ENCODE assay signal across 8 cellular contexts in genomic region chr15:40942337-40942854, GRCh38. TPM values are rescaled to one million over a fixed set of nuclear protein-coding genes. Genes with fewer than 3 reads are reported as not detected.
DNase-seq lines count a peak whose midpoint lies in the region; ATAC-seq and TF ChIP-seq lines count a peak whose summit lies in the region.

No MANE protein-coding gene starts in this region.

- H3K27me3 ChIP-seq in Loucy (ENCODE audit: insufficient read depth, low read length, poor library complexity, severe bottlenecking) (no peaks in the 10 kb centered on the region), brain microvascular endothelial cell (replicated peaks) (no peaks in the 10 kb centered on the region), lower lobe of right lung (ENCODE audit: low read depth) (no peaks in the 10 kb centered on the region), uterus (no peaks in the 10 kb centered on the region)

- H3K36me3 ChIP-seq in ES-I3 (ENCODE audit: insufficient read depth, low read length) (no peaks in the 10 kb centered on the region), Loucy (ENCODE audit: insufficient read depth, low read length) (no peaks in the 10 kb centered on the region), brain microvascular endothelial cell (replicated peaks) (no peaks in the 10 kb centered on the region), lower lobe of right lung (peaks cover 19% of the 10 kb centered on the region), uterus (no peaks in the 10 kb centered on the region)

- H3K9me2 ChIP-seq in Loucy (replicated peaks; ENCODE audit: low read depth, low read length) = no peaks in the 10 kb centered on the region

- ATAC-seq in lower lobe of right lung (peak; percentile 18 to 21), HG02798 (IDR thresholded peaks at IDR 0.05; ENCODE audit: poor library complexity, unreplicated experiment) (no peak), GM19035 (IDR thresholded peaks at IDR 0.05; ENCODE audit: unreplicated experiment) (no peak)

- TF ChIP-seq CTCF in Loucy (conservative IDR thresholded peaks at IDR 0.05; ENCODE audit: low read length) (no peak), brain microvascular endothelial cell (IDR thresholded peaks at IDR 0.05; ENCODE audit: low read depth, low read length, missing control alignments) (no peak), lower lobe of right lung (IDR thresholded peaks at IDR 0.05) (no peak), uterus (IDR thresholded peaks at IDR 0.05) (no peak)

- H3K27ac ChIP-seq in brain microvascular endothelial cell (no peak overlapping the region), lower lobe of right lung (peak overlapping the region; percentile 90), uterus (peak overlapping the region; percentile 88 to 91)

- H3F3A ChIP-seq in Loucy (ENCODE audit: low read depth) = peaks cover 10% of the 10 kb centered on the region; the same call in 1 of the 2 replicates

- H3K4me1 ChIP-seq in ES-I3 (ENCODE audit: insufficient read depth, low read length) (peaks cover 8% of the 10 kb centered on the region; the same call in 1 of the 2 replicates), Loucy (ENCODE audit: insufficient read depth, low read length, poor library complexity, severe bottlenecking) (peaks cover 22% of the 10 kb centered on the region), lower lobe of right lung (peaks cover 56% of the 10 kb centered on the region), uterus (no peaks in the 10 kb centered on the region)

- in situ Hi-C loops in brain microvascular endothelial cell (cut with HindIII; ENCODE audit: low pct_ligation_motif_present, low sequenced_read_pairs) (no loop called here), ACHN (cut with HindIII; ENCODE audit: low pct_ligation_motif_present, low pct_unique_long_range_greater_than_20kb, low sequenced_read_pairs) (no loop called here)

- peak overlapping the region; percentile 97 for H2AFZ ChIP-seq in Loucy (ENCODE audit: low read length)

- no peaks in the 10 kb centered on the region for H3K79me2 ChIP-seq in Loucy (ENCODE audit: insufficient read depth, low read length)

- intact Hi-C loops in lower lobe of right lung (cut with DNase I) (no loop called here), uterus (cut with DNase I; ENCODE audit: low total_unique reads) (no loop called here)

- H3K9ac ChIP-seq in ES-I3 (ENCODE audit: low read depth, low read length) (peak overlapping the region; percentile 77), Loucy (ENCODE audit: low read depth, low read length, poor library complexity, severe bottlenecking) (peak overlapping the region; percentile 72)

- no peak for TF ChIP-seq POLR2A in uterus (IDR thresholded peaks at IDR 0.05)

- peak overlapping the region; percentile 92 for H3K4me2 ChIP-seq in Loucy (ENCODE audit: low read depth, low read length, poor library complexity, severe bottlenecking)

- peak overlapping the region; percentile 74 for H3K4me3 ChIP-seq in Loucy (ENCODE audit: low read length, poor library complexity, severe bottlenecking)
- H3K4me3 ChIP-seq in brain microvascular endothelial cell (ENCODE audit: low read depth, low read length) = peak overlapping the region; percentile 60
- peak overlapping the region; percentile 69 for H3K4me3 ChIP-seq in lower lobe of right lung
- peak overlapping the region; percentile 41 to 57 for H3K4me3 ChIP-seq in uterus

- H3K9me3 ChIP-seq in ES-I3 (ENCODE audit: control insufficient read depth, insufficient read depth, low read length) (no peaks in the 10 kb centered on the region), Loucy (ENCODE audit: insufficient read depth, low read depth, low read length) (no peaks in the 10 kb centered on the region), lower lobe of right lung (no peaks in the 10 kb centered on the region), uterus (no peaks in the 10 kb centered on the region)

- no peaks in the 10 kb centered on the region for H4K20me1 ChIP-seq in Loucy (ENCODE audit: insufficient read depth, low read length, poor library complexity, severe bottlenecking)

- DNase-seq in brain microvascular endothelial cell = no peak
- no peak for DNase-seq in lower lobe of right lung
- no peak for DNase-seq in uterus
- no peak for DNase-seq in ACHN

RNA-seq across cellular contexts. Expression of gene CHAC1, which starts 10.9 kb away (rescaled TPM):
- 1.8 TPM for total RNA-seq in lower lobe of right lung
- total RNA-seq in uterus = 1 to 10 TPM in 2 of 4 donors, under 1 TPM in 1, not detected in 1; 0.35 to 1.8 (median 1.4) TPM

RNA-seq across cellular contexts. Expression of gene DLL4, which starts 13.3 kb away (rescaled TPM):
- total RNA-seq in lower lobe of right lung (21.3 TPM), uterus (10 to 100 TPM; 18.2 to 31.1 (median 22.6) TPM)

RNA-seq across cellular contexts. Expression of gene VPS18, which starts 48.1 kb away (rescaled TPM):
- total RNA-seq in lower lobe of right lung (24.0 TPM), uterus (10 to 100 TPM in 2 of 4 donors, 1 to 10 TPM in 2; 3.8 to 33.3 (median 17.3) TPM)

Comparison
In these comparisons a context has a peak if more than half of its experiments do, and no peak if none do; other contexts are left out.
1. ATAC-seq: peak in lower lobe of right lung (2 of 2); none in HG02798 (single experiment) and GM19035 (single experiment).
2. Peak in every context shown above with its lines, with median percentiles within 50 percentile points of each other: H3K4me3 ChIP-seq.